Comparison of ENCODE assay signal across 1 cellular context in the genomic region with DNA sequence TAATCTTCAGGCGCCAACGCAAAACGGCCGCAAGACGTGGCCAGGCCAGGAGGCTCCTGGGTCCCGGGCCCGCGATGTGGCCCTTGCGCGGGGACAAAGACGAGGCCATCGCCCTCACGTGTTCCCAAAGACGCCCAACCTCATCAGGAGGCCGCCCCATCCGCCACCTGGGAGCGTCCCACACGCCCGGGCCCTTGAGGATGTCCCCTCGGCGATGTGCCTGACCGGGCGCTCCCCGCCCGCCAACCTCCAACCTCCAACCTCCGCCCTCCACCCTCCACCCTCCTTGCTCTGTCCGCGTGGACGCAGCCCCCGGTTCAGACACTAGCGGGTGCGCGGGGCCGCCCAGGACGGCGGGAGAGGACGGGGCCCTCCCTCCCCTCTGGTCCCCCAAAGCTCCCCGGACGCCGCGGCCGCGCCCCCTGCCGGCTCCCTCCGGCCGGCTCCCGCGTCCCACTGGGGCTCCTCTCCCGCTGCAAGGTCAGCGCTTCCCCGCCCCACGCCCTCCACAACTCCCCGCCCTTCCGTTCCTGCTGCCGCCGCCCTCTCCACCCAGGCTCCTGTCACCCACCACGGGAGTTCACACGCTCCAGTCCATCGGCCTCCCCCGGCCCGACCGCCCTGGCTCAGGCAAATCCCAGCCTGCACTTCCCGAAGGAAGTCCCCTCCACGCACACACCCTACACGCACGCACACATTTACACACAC.
TF ChIP-seq lines count a peak whose summit lies in the region.

No MANE protein-coding gene starts in this region.

TF ChIP-seq in GM12878, 131 proteins besides CTCF, POLR2A, EP300 and RAD21:
- no peak for TF ChIP-seq HCFC1 (IDR thresholded peaks at IDR 0.05; ENCODE audit: low read length)
